ENCODE assay signal across 14 cellular contexts in genomic region chr21:26123012-26123411, GRCh38.
"Had no signal": no experiment of that assay in that cellular context is flagged by ENCODE, and none has a peak within 500 bp of the region (broad histone marks: within the 10 kb centered on the region; RNA-seq: fewer than 3 reads in every experiment).

No MANE protein-coding gene starts in this region.

- DNase-seq: activated naive CD4-positive, alpha-beta T cell treated with Interleukin-2 at 50 U/mL for 16 hours; heart right ventricle; left lung; natural killer cell; retina; stimulated activated CD4-positive, alpha-beta T cell treated with anti-CD3 and anti-CD28 coated beads, Interleukin-4, amount 100 ng/mL, for 24 hours; stimulated activated naive CD4-positive, alpha-beta T cell; tibial artery; uterus had no signal

- H3K36me3 ChIP-seq: ascending aorta, heart right ventricle, left lung, neutrophil, tibial artery, uterus had no signal

- ATAC-seq: activated CD4-positive, CD25-positive, alpha-beta regulatory T cell treated with anti-CD3 and anti-CD28 coated beads, Interleukin-2, amount 50 U/mL, for 24 hours; heart right ventricle; left lung; natural killer cell had no signal

- H3K27ac Mint-ChIP-seq: activated T-helper 1 cell treated with anti-CD3 and anti-CD28 coated beads, Interleukin-12 subunit alpha, Interleukin-12 subunit beta, Interleukin-2, Interleukin-4 antibody, amounts not matched to agents 30 ng/mL and 10 ng/mL and 1 ng/mL, durations not matched to agents 14 hours and 24 hours and 36 hours; natural killer cell had no signal

- H3K4me3 Mint-ChIP-seq: activated T-helper 1 cell treated with anti-CD3 and anti-CD28 coated beads, Interleukin-12 subunit alpha, Interleukin-12 subunit beta, Interleukin-2, Interleukin-4 antibody, amounts not matched to agents 30 ng/mL and 10 ng/mL and 1 ng/mL, durations not matched to agents 14 hours and 24 hours and 36 hours; natural killer cell had no signal

- H3K9me3 Mint-ChIP-seq: activated T-helper 1 cell treated with anti-CD3 and anti-CD28 coated beads, Interleukin-12 subunit alpha, Interleukin-12 subunit beta, Interleukin-2, Interleukin-4 antibody, amounts not matched to agents 30 ng/mL and 10 ng/mL and 1 ng/mL, durations not matched to agents 14 hours and 24 hours and 36 hours had no signal

- H3K4me1 Mint-ChIP-seq: natural killer cell had no signal

- H3K27me3 ChIP-seq: ascending aorta, heart right ventricle, left lung, neutrophil, tibial artery, uterus had no signal

- H3K9me3 ChIP-seq: ascending aorta, heart right ventricle, left lung, neutrophil, tibial artery, uterus had no signal

- H3K36me3 Mint-ChIP-seq: natural killer cell had no signal

- H3K4me3 ChIP-seq: ascending aorta, heart right ventricle, left lung, skin epidermis, tibial artery, uterus had no signal

- H3K27ac ChIP-seq: ascending aorta, left lung, neutrophil, tibial artery had no signal
